1 cellular context compared by ENCODE assay signal in the genomic region with DNA sequence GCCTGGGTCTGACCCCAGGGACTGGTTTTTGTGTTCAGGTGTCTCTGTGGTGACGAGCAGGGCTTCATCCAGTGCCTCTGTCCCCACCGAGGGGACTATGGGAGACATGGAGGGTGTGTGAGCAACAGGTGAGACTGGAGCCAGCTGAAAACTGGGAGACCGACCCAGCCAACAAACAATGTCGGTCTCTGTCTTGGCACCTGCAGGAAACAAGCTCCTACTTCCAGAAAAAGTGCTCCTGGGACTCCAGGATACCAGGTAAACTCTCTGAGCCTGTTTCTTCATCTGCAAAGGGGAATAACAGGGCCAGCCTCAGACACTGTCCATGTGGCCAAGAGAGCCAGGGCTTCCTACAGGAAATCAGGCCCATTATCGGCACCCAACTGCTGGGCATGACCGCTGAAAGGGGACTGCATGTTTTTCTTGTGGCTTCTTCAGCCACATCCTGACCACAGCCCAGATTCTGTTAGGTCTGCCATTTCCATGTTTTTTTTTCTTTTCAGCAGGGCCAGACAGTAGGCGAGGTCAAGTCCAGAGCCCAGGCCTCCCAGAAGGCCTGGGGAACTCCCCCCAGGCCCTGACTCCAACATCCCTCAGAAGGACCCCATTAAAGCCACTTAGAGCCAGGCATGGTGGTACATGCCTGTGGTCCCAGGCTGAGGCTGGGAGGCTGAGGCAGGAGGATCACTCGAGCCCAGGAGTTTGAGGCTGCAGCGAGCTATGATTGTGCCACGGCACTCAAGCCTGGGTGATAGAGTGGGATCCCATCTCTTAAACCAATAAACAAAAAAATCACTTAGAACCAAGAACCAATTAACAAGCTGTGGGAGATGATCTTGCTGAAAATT.
TF ChIP-seq lines count a peak whose summit lies in the region.

No MANE protein-coding gene starts in this region.

TF ChIP-seq in K562, 482 proteins besides CTCF, POLR2A, EP300 and RAD21 (continues in another document):
- TF ChIP-seq CHD2 (IDR thresholded peaks at IDR 0.05; ENCODE audit: low read depth, low read length): no peak
- no peak for TF ChIP-seq TCFL5 (CRISPR knock-in tag; conservative IDR thresholded peaks at IDR 0.05)
- 0 out of 2 replicates have a peak, but pooled peaks have one; percentile 27 for TF ChIP-seq MYC (IDR thresholded peaks at IDR 0.05; ENCODE audit: low read depth, low read length)
- no peak for TF ChIP-seq MYC (CRISPR knock-in tag; IDR thresholded peaks at IDR 0.05; ENCODE audit: borderline replicate concordance, low read depth)
- 0 out of 2 replicates have a peak, but pooled peaks have one; percentile 8 for TF ChIP-seq NR1H2 (CRISPR knock-in tag; IDR thresholded peaks at IDR 0.05)
- peak; percentile 66 for TF ChIP-seq CHD1 (IDR thresholded peaks at IDR 0.05; ENCODE audit: low read length)
- TF ChIP-seq, protein P1, sequence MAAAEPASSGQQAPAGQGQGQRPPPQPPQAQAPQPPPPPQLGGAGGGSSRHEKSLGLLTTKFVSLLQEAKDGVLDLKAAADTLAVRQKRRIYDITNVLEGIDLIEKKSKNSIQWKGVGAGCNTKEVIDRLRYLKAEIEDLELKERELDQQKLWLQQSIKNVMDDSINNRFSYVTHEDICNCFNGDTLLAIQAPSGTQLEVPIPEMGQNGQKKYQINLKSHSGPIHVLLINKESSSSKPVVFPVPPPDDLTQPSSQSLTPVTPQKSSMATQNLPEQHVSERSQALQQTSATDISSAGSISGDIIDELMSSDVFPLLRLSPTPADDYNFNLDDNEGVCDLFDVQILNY (CRISPR knock-in tag; IDR thresholded peaks at IDR 0.05): 0 out of 2 replicates have a peak, but pooled peaks have one; percentile 6
- TF ChIP-seq TRIM25 (IDR thresholded peaks at IDR 0.05; ENCODE audit: borderline replicate concordance): no peak
- peak; percentile 8 for TF ChIP-seq NEUROD1 (IDR thresholded peaks at IDR 0.05; ENCODE audit: borderline replicate concordance, low read depth, low read length, partially characterized antibody)
- peak; percentile 19; the same call in 1 of the 2 replicates for TF ChIP-seq ZNF384 (IDR thresholded peaks at IDR 0.05; ENCODE audit: low read depth, low read length)
- TF ChIP-seq NKRF (IDR thresholded peaks at IDR 0.05; ENCODE audit: borderline replicate concordance): 0 out of 2 replicates have a peak, but pooled peaks have one; percentile 1
- TF ChIP-seq RNF2 (IDR thresholded peaks at IDR 0.05): 0 out of 2 replicates have a peak, but pooled peaks have one; percentile 24
- TF ChIP-seq BACH1 (tag; IDR thresholded peaks at IDR 0.05): 0 out of 2 replicates have a peak, but pooled peaks have one; percentile 1
- TF ChIP-seq, protein P2, sequence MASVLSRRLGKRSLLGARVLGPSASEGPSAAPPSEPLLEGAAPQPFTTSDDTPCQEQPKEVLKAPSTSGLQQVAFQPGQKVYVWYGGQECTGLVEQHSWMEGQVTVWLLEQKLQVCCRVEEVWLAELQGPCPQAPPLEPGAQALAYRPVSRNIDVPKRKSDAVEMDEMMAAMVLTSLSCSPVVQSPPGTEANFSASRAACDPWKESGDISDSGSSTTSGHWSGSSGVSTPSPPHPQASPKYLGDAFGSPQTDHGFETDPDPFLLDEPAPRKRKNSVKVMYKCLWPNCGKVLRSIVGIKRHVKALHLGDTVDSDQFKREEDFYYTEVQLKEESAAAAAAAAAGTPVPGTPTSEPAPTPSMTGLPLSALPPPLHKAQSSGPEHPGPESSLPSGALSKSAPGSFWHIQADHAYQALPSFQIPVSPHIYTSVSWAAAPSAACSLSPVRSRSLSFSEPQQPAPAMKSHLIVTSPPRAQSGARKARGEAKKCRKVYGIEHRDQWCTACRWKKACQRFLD (CRISPR knock-in tag; IDR thresholded peaks at IDR 0.05): peak; percentile 58; the same call in 1 of the 2 replicates
- TF ChIP-seq SMAD4 (CRISPR knock-in tag; conservative IDR thresholded peaks at IDR 0.05): peak; percentile 70
- peak; percentile 34 for TF ChIP-seq L3MBTL2 (IDR thresholded peaks at IDR 0.05)
- TF ChIP-seq CBX1 (IDR thresholded peaks at IDR 0.05; ENCODE audit: low read depth): 0 out of 2 replicates have a peak, but pooled peaks have one; percentile 12
- peak; percentile 27; the same call in 1 of the 2 replicates for TF ChIP-seq KAT7 (CRISPR knock-in tag; IDR thresholded peaks at IDR 0.05; ENCODE audit: borderline replicate concordance)
- peak; percentile 69 for TF ChIP-seq ZNF592 (IDR thresholded peaks at IDR 0.05)
- peak; percentile 34 for TF ChIP-seq RBBP5 (IDR thresholded peaks at IDR 0.05; ENCODE audit: borderline replicate concordance, insufficient read depth, low read length, poor library complexity, severe bottlenecking)
- TF ChIP-seq ZBTB1 (CRISPR knock-in tag; IDR thresholded peaks at IDR 0.05; ENCODE audit: borderline replicate concordance, low read depth): peak; percentile 61; the same call in 1 of the 2 replicates
- TF ChIP-seq SAP30 (IDR thresholded peaks at IDR 0.05; ENCODE audit: borderline replicate concordance, insufficient read depth, low read depth, low read length, poor library complexity, severe bottlenecking): peak; percentile 28
- no peak for TF ChIP-seq MYNN (IDR thresholded peaks at IDR 0.05)
- TF ChIP-seq MYNN (CRISPR knock-in tag; IDR thresholded peaks at IDR 0.05): no peak
- TF ChIP-seq ZNF551 (CRISPR knock-in tag; IDR thresholded peaks at IDR 0.05): no peak
- 0 out of 2 replicates have a peak, but pooled peaks have one; percentile 42 for TF ChIP-seq ZKSCAN8 (CRISPR knock-in tag; IDR thresholded peaks at IDR 0.05)
- no peak for TF ChIP-seq ZEB2 (IDR thresholded peaks at IDR 0.05)
- TF ChIP-seq KLF6 (CRISPR knock-in tag; IDR thresholded peaks at IDR 0.05; ENCODE audit: borderline replicate concordance): 0 out of 2 replicates have a peak, but pooled peaks have one; percentile 23
- TF ChIP-seq POLR2G (IDR thresholded peaks at IDR 0.05; ENCODE audit: low read depth, low read length): no peak
